7 cellular contexts compared by ENCODE assay signal in genomic region chr19:38786061-38786460, GRCh38. TPM values are rescaled to one million over a fixed set of nuclear protein-coding genes. Genes with fewer than 3 reads are reported as not detected.
"Had no signal": no experiment of that assay in that cellular context is flagged by ENCODE, and none has a peak within 500 bp of the region (broad histone marks: within the 10 kb centered on the region; RNA-seq: fewer than 3 reads in every experiment).

No MANE protein-coding gene starts in this region.

RNA-seq across cellular contexts. Expression of gene LGALS7B, which starts 2.9 kb away (rescaled TPM):
- total RNA-seq: LHCN-M2, PC-3, Peyer's patch, Right ventricle myocardium inferior, SJCRH30, SK-MEL-5, T-cell had no signal

RNA-seq across cellular contexts. Expression of gene LGALS7, which starts 12.7 kb away (rescaled TPM):
- total RNA-seq: LHCN-M2, PC-3, Peyer's patch, Right ventricle myocardium inferior, SK-MEL-5, T-cell had no signal

RNA-seq across cellular contexts. Expression of gene LGALS4, which starts 26.7 kb away (rescaled TPM):
- total RNA-seq: LHCN-M2, SK-MEL-5 had no signal

RNA-seq across cellular contexts. Expression of gene CAPN12, which starts 41.8 kb away (rescaled TPM):
- total RNA-seq: LHCN-M2, Right ventricle myocardium inferior, SJCRH30, SK-MEL-5 had no signal
